Comparison of ENCODE assay signal across 17 cellular contexts in genomic region chr6:3773696-3774298, GRCh38. TPM values are rescaled to one million over a fixed set of nuclear protein-coding genes. Genes with fewer than 3 reads are reported as not detected.
A peak's percentile ranks its signal among the peaks of the same experiment; 100 is the strongest.
DNase-seq lines count a peak whose midpoint lies in the region; ATAC-seq and TF ChIP-seq lines count a peak whose summit lies in the region.
"Had no signal": no experiment of that assay in that cellular context is flagged by ENCODE, and none has a peak within 500 bp of the region (broad histone marks: within the 10 kb centered on the region; RNA-seq: fewer than 3 reads in every experiment).

No MANE protein-coding gene starts in this region.

- ATAC-seq in effector memory CD8-positive, alpha-beta T cell (replicated peaks), result no peak
- no peak for ATAC-seq in HG02840 (IDR thresholded peaks at IDR 0.05; ENCODE audit: low FRiP score, unreplicated experiment)
- ATAC-seq: esophagus mucosa, mucosa of descending colon had no signal

- no peak overlapping the region for H3K9ac ChIP-seq in BLaER1

- H3K4me1 Mint-ChIP-seq in effector memory CD8-positive, alpha-beta T cell (ENCODE audit: low read depth in 2 of 2), result peaks cover 0 to 7% of the 10 kb centered on the region in 2 donors
- H3K4me1 Mint-ChIP-seq in nephron progenitor cell, result peaks cover 21% of the 10 kb centered on the region

- no peaks in the 10 kb centered on the region for H3K9me3 Mint-ChIP-seq in effector memory CD8-positive, alpha-beta T cell
- peaks cover 5% of the 10 kb centered on the region for H3K9me3 Mint-ChIP-seq in nephron progenitor cell

- H3K27ac Mint-ChIP-seq in effector memory CD8-positive, alpha-beta T cell, result no peak overlapping the region
- no peak overlapping the region for H3K27ac Mint-ChIP-seq in nephron progenitor cell
- H3K27ac Mint-ChIP-seq: progenitor cell of endocrine pancreas had no signal

- WGBS in lower leg skin, 2 donors, result 52 to 60% methylated on average over 7 of the region's 7 CpGs

- H3K4me2 ChIP-seq in BLaER1, result peak overlapping the region; percentile 68

- H3K27me3 ChIP-seq in BLaER1, result no peaks in the 10 kb centered on the region
- H3K27me3 ChIP-seq: BE2C, breast epithelium had no signal

- TF ChIP-seq CTCF in lower leg skin (IDR thresholded peaks at IDR 0.05), result no peak
- no peak for TF ChIP-seq CTCF in nephron progenitor cell (IDR thresholded peaks at IDR 0.05)

- peaks cover 14% of the 10 kb centered on the region for H3K9me3 ChIP-seq in BLaER1
- H3K9me3 ChIP-seq: BE2C, breast epithelium, mucosa of descending colon had no signal

- intact Hi-C loops in lower leg skin (cut with DNase I; ENCODE audit: low total_unique reads), result no loop called here

- no peak overlapping the region for H3K4me3 Mint-ChIP-seq in effector memory CD8-positive, alpha-beta T cell
- H3K4me3 Mint-ChIP-seq in nephron progenitor cell, result no peak overlapping the region

- H4K20me1 ChIP-seq in BLaER1, result no peaks in the 10 kb centered on the region

- no peaks in the 10 kb centered on the region for H3K36me3 ChIP-seq in BLaER1
- H3K36me3 ChIP-seq: BE2C, breast epithelium had no signal

- H3K27ac ChIP-seq in BLaER1, result no peak overlapping the region
- H3K27ac ChIP-seq: breast epithelium had no signal

- no peaks in the 10 kb centered on the region for H3K36me3 Mint-ChIP-seq in effector memory CD8-positive, alpha-beta T cell (ENCODE audit: insufficient read depth)
- no peaks in the 10 kb centered on the region for H3K36me3 Mint-ChIP-seq in nephron progenitor cell (ENCODE audit: low read depth)

- peaks cover 65% of the 10 kb centered on the region for H3K4me1 ChIP-seq in BLaER1
- H3K4me1 ChIP-seq: BE2C, breast epithelium had no signal

- TF ChIP-seq POLR2A in lower leg skin (IDR thresholded peaks at IDR 0.05), result no peak

- H3K27me3 Mint-ChIP-seq in effector memory CD8-positive, alpha-beta T cell, result peaks cover 31 to 35% of the 10 kb centered on the region in 2 donors
- H3K27me3 Mint-ChIP-seq in nephron progenitor cell (ENCODE audit: low read depth, poor library complexity), result peaks cover 23% of the 10 kb centered on the region

- peak; percentile 26 for DNase-seq in NCI-H69 (lab: John Stamatoyannopoulos, UW)
- peak; percentile 77 for DNase-seq in epidermal melanocyte (ENCODE audit: insufficient read length, low spot score)
- peak; percentile 60 to 89 for DNase-seq in lower leg skin (ENCODE audit: low spot score in 2 of 2)
- no peak for DNase-seq in effector memory CD8-positive, alpha-beta T cell
- no peak for DNase-seq in nephron progenitor cell
- DNase-seq in NCI-H1436 (lab: John Stamatoyannopoulos, UW), result no peak
- DNase-seq: activated CD8-positive, alpha-beta memory T cell treated with anti-CD3 and anti-CD28 coated beads for 24 hours; activated gamma-delta T cell; BE2C; EL; NCI-H187 had no signal

- H3K4me3 ChIP-seq in BLaER1 (no peak overlapping the region), lower leg skin (ENCODE audit: low read depth, poor library complexity, severe bottlenecking) (no peak overlapping the region)
- H3K4me3 ChIP-seq: breast epithelium, mucosa of descending colon had no signal

RNA-seq across cellular contexts. Expression of gene PXDC1, which starts 22.3 kb away (rescaled TPM):
- total RNA-seq in lower leg skin, result 100 to 1,000 TPM in 1 of 4 donors, 10 to 100 TPM in 3; 58.4 to 103 (median 72.4) TPM

Comparison
In these comparisons a context has a peak if more than half of its experiments do, and no peak if none do; other contexts are left out.
1. DNase-seq: peak in NCI-H69 (single experiment), epidermal melanocyte (single experiment) and lower leg skin (2 of 2); none in effector memory CD8-positive, alpha-beta T cell (0 of 3), nephron progenitor cell (single experiment) and NCI-H1436 (single experiment).